Comparison of ENCODE assay signal across 8 cellular contexts in genomic region chr11:123194308-123195181, GRCh38. TPM values are rescaled to one million over a fixed set of nuclear protein-coding genes. Genes with fewer than 3 reads are reported as not detected.
DNase-seq lines count a peak whose midpoint lies in the region; ATAC-seq and TF ChIP-seq lines count a peak whose summit lies in the region.

No MANE protein-coding gene starts in this region.

- no peak for TF ChIP-seq POLR2A in NB4 (IDR thresholded peaks at IDR 0.05; ENCODE audit: extremely low read depth, insufficient read length)

- 1% methylated on average over 53 of the region's 53 CpGs for WGBS in ectodermal cell, 2 experiments

- peak overlapping the region; percentile 65 for H3K4me3 ChIP-seq in BLaER1
- H3K4me3 ChIP-seq in NB4 (ENCODE audit: low read depth, low read length): no peak overlapping the region
- H3K4me3 ChIP-seq in ectodermal cell (ENCODE audit: insufficient read depth, low read depth, low read length): peak overlapping the region; percentile 41
- H3K4me3 ChIP-seq in muscle layer of duodenum (ENCODE audit: low read depth in 1 of 2, low read length in 2 of 2): peak overlapping the region; percentile 73 to 75

- peaks cover 27% of the 10 kb centered on the region for H4K20me1 ChIP-seq in BLaER1

- peaks cover 18% of the 10 kb centered on the region for H3K4me1 ChIP-seq in BLaER1
- H3K4me1 ChIP-seq in ectodermal cell (ENCODE audit: control insufficient read depth, insufficient read depth, low read length): peaks cover 20% of the 10 kb centered on the region
- peaks cover 0 to 26% of the 10 kb centered on the region in 2 donors for H3K4me1 ChIP-seq in muscle layer of duodenum (ENCODE audit: control insufficient read depth in 1 of 2, insufficient read depth in 2 of 2, low read length in 2 of 2)

- peaks cover 76% of the 10 kb centered on the region for H3K27me3 ChIP-seq in BLaER1
- H3K27me3 ChIP-seq in ectodermal cell (ENCODE audit: control insufficient read depth, insufficient read depth, low read length, poor library complexity, severe bottlenecking): peaks cover 60% of the 10 kb centered on the region
- no peaks in the 10 kb centered on the region for H3K27me3 ChIP-seq in muscle layer of duodenum (ENCODE audit: low read depth, low read length)

- DNase-seq in NB4 (ENCODE audit: low read depth) (peak; percentile 18), anterior cingulate cortex (lab: John Stamatoyannopoulos, UW) (no peak), foreskin melanocyte (no peak)
- DNase-seq in effector CD8-positive, alpha-beta T cell (lab: John Stamatoyannopoulos, UW): no peak

- H3K4me2 ChIP-seq in BLaER1: peak overlapping the region; percentile 94

- H3K9ac ChIP-seq in BLaER1: no peak overlapping the region; the same call in 1 of the 2 replicates

- H3K9me3 ChIP-seq in BLaER1 (no peaks in the 10 kb centered on the region), ectodermal cell (ENCODE audit: control insufficient read depth, low read length) (no peaks in the 10 kb centered on the region), muscle layer of duodenum (ENCODE audit: control insufficient read depth in 1 of 2, low read length in 2 of 2) (no peaks in the 10 kb centered on the region)

- TF ChIP-seq CTCF in NB4 (IDR thresholded peaks at IDR 0.05; ENCODE audit: low read depth, low read length): no peak

- ATAC-seq in HG02885 (IDR thresholded peaks at IDR 0.05; ENCODE audit: poor library complexity, unreplicated experiment): no peak

- no peak overlapping the region for H3K27ac ChIP-seq in BLaER1
- H3K27ac ChIP-seq in ectodermal cell (ENCODE audit: insufficient read depth, low read depth, low read length, poor library complexity, severe bottlenecking): no peak overlapping the region
- peak overlapping the region; percentile 83 for H3K27ac ChIP-seq in muscle layer of duodenum (ENCODE audit: low read length)

- H3K36me3 ChIP-seq in BLaER1: no peaks in the 10 kb centered on the region
- no peaks in the 10 kb centered on the region for H3K36me3 ChIP-seq in ectodermal cell (ENCODE audit: control insufficient read depth, insufficient read depth, low read length)
- peaks cover 0 to 4% of the 10 kb centered on the region in 2 donors for H3K36me3 ChIP-seq in muscle layer of duodenum (ENCODE audit: control insufficient read depth in 1 of 2, insufficient read depth in 2 of 2, low read length in 2 of 2)

RNA-seq across cellular contexts. Expression of gene CLMP, which starts 0.5 kb away (rescaled TPM):
- polyA plus RNA-seq in ectodermal cell (2013, experiment 1 of 4): 11.8 TPM
- 9.9 TPM for polyA plus RNA-seq in ectodermal cell (2013, experiment 2 of 4)
- 8.1 TPM for polyA plus RNA-seq in ectodermal cell (2013, experiment 3 of 4)
- polyA plus RNA-seq in ectodermal cell (2013, experiment 4 of 4): 10.6 TPM
